Comparison of ENCODE assay signal across 23 cellular contexts in the genomic region with DNA sequence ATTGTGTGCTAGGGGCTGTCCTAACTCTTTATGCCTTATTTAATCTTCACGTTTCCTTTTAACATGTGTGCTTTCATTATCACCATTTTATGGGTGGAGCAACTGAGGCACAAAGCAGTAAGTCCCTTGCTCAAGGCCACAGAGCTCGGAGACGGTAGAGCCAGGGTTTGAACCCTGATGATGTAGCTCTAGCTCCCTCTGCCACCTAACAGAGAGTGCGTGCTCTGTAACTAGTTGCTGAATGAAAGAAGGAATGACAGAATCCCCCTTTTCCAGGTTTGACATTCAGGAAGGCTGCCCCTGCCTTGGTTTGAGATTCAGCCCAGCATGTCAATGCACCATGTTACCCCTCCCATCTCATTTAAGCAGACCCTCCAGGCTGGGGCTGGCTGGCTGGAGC.
DNase-seq lines count a peak whose midpoint lies in the region; ATAC-seq, FAIRE-seq and TF ChIP-seq lines count a peak whose summit lies in the region.
"Had no signal": no experiment of that assay in that cellular context is flagged by ENCODE, and none has a peak within 500 bp of the region (broad histone marks: within the 10 kb centered on the region; RNA-seq: fewer than 3 reads in every experiment).

No MANE protein-coding gene starts in this region.

- ATAC-seq in HepG2 (no peak), right lobe of liver (no peak)
- ATAC-seq: PC-3 had no signal

- POLR2A ChIA-PET in HepG2 (lab: Yijun Ruan, JAX): no interaction called here
- POLR2A ChIA-PET in OCI-LY7 (lab: Charles Lee): interaction anchor here (0.7 kb wide), 1 partner anchor 691 kb away, joined by 3 read pairs; no protein-coding TSS in a partner anchor

- no peak overlapping the region for H3K9ac ChIP-seq in HepG2 (ENCODE audit: insufficient read depth, low read depth, low read length)

- no peak overlapping the region for H3K27ac ChIP-seq in HepG2 (ENCODE audit: extremely low read length, insufficient read depth, low read length)
- H3K27ac ChIP-seq in right lobe of liver: no peak overlapping the region
- H3K27ac ChIP-seq in OCI-LY7 (ENCODE audit: low read depth, low read length, poor library complexity, severe bottlenecking): no peak overlapping the region
- peak overlapping the region; percentile 12 for H3K27ac ChIP-seq in cingulate gyrus (ENCODE audit: low read depth, low read length)
- peak overlapping the region; percentile 58 to 78 (median 65) for H3K27ac ChIP-seq in thyroid gland
- H3K27ac ChIP-seq in esophagus squamous epithelium: no peak overlapping the region
- H3K27ac ChIP-seq: 22Rv1, HL-60, RWPE1 had no signal

- 23% methylated on average over 4 of the region's 4 CpGs for WGBS in HepG2 (ENCODE audit: low lambda C conversion rate)
- 67% methylated on average over 4 of the region's 4 CpGs for WGBS in right lobe of liver (ENCODE audit: insufficient coverage, low coverage, low lambda C conversion rate, missing lambda C conversion rate)
- 69 to 71% methylated on average over 4 of the region's 4 CpGs for WGBS in thyroid gland, 2 donors
- WGBS in esophagus squamous epithelium, 2 donors: 62 to 64% methylated on average over 4 of the region's 4 CpGs

- H3K79me2 ChIP-seq in HepG2 (ENCODE audit: insufficient read depth, low read length): no peaks in the 10 kb centered on the region
- H3K79me2 ChIP-seq in OCI-LY7 (ENCODE audit: insufficient read depth, low read depth, low read length): no peaks in the 10 kb centered on the region

- no peak overlapping the region for H2AFZ ChIP-seq in HepG2 (ENCODE audit: low read length)
- no peak overlapping the region for H2AFZ ChIP-seq in OCI-LY7 (ENCODE audit: low read length)

- TF ChIP-seq RAD21 in HepG2 (CRISPR knock-in tag; IDR thresholded peaks at IDR 0.05): no peak

- FAIRE-seq in HepG2 (lab: Jason Lieb, UNC): no peak
- FAIRE-seq: GM12892, H54 had no signal

- no peaks in the 10 kb centered on the region for H3K9me3 ChIP-seq in HepG2 (ENCODE audit: low read length)
- no peaks in the 10 kb centered on the region for H3K9me3 ChIP-seq in right lobe of liver
- no peaks in the 10 kb centered on the region for H3K9me3 ChIP-seq in OCI-LY7 (ENCODE audit: low read length)
- H3K9me3 ChIP-seq in thyroid gland: no peaks in the 10 kb centered on the region
- H3K9me3 ChIP-seq in esophagus squamous epithelium: no peaks in the 10 kb centered on the region
- H3K9me3 ChIP-seq: BE2C had no signal

- intact Hi-C loops in HepG2 (cut with micrococcal nuclease; ENCODE audit: unreplicated experiment): no loop called here
- intact Hi-C loops in right lobe of liver (cut with DNase I): loop anchor here in 1 of 2 donors (10.0 kb wide), 1 partner anchor 75 kb away; no protein-coding TSS in a partner anchor
- intact Hi-C loops in OCI-LY7 (cut with micrococcal nuclease; ENCODE audit: unreplicated experiment): no loop called here
- intact Hi-C loops in thyroid gland (cut with DNase I): no loop called here
- intact Hi-C loops in esophagus squamous epithelium (cut with DNase I): no loop called here

- no peak for TF ChIP-seq POLR2A in HepG2 (IDR thresholded peaks at IDR 0.05; ENCODE audit: insufficient read depth in 1 of 2, low read depth in 2 of 2, low read length in 2 of 2)
- TF ChIP-seq POLR2A in right lobe of liver (IDR thresholded peaks at IDR 0.05): no peak
- no peak for TF ChIP-seq POLR2A in thyroid gland (IDR thresholded peaks at IDR 0.05)
- TF ChIP-seq POLR2A in esophagus squamous epithelium (IDR thresholded peaks at IDR 0.05): no peak

- no peak for TF ChIP-seq CTCF in HepG2 (CRISPR knock-in tag; IDR thresholded peaks at IDR 0.05)
- TF ChIP-seq CTCF in right lobe of liver (IDR thresholded peaks at IDR 0.05): no peak
- TF ChIP-seq CTCF in OCI-LY7 (conservative IDR thresholded peaks at IDR 0.05; ENCODE audit: low read length): peak; percentile 17; the same call in 1 of the 2 replicates
- no peak for TF ChIP-seq CTCF in thyroid gland (IDR thresholded peaks at IDR 0.05)
- no peak for TF ChIP-seq CTCF in esophagus squamous epithelium (IDR thresholded peaks at IDR 0.05)

- DNase-seq in HepG2 (ENCODE audit: low spot score) (no peak), right lobe of liver (no peak), OCI-LY7 (ENCODE audit: low spot score) (no peak), thyroid gland (no peak), esophagus squamous epithelium (lab: John Stamatoyannopoulos, UW) (no peak), activated gamma-delta T cell treated with Interleukin-2 at 50 U/mL for 16 hours (no peak)
- no peak for DNase-seq in activated CD4-positive, CD25-positive, alpha-beta regulatory T cell (lab: John Stamatoyannopoulos, UW)
- DNase-seq: CD4-positive, CD25-positive, alpha-beta regulatory T cell; COR-L47; DMS 273 treated with DMSO at 0.1 percent for 48 hours; DND-41; GDM1; NCI-H1105 treated with DMSO at 0.1 percent for 48 hours; NCI-H1694; NCI-H2081 treated with DMSO at 0.1 percent for 48 hours; PC-3 had no signal

- no peak overlapping the region for H3K4me3 ChIP-seq in HepG2 (replicated peaks in 1 of 3; ENCODE audit: insufficient read depth in 1 of 3, low read depth in 2 of 3, low read length in 3 of 3)
- H3K4me3 ChIP-seq in right lobe of liver: no peak overlapping the region
- H3K4me3 ChIP-seq in OCI-LY7 (ENCODE audit: low read depth, low read length, poor library complexity, severe bottlenecking): no peak overlapping the region
- no peak overlapping the region for H3K4me3 ChIP-seq in thyroid gland (replicated peaks in 1 of 3)
- H3K4me3 ChIP-seq in esophagus squamous epithelium: no peak overlapping the region

- BruUV-seq in HepG2 (replicated peaks; lab: Mats Ljungman, UMichigan) (no TSS peak), OCI-LY7 (replicated peaks; lab: Mats Ljungman, UMichigan) (no TSS peak)

- in situ Hi-C loops in HepG2 (cut with HindIII; ENCODE audit: extremely low pct_ligation_motif_present, low pct_unique_long_range_greater_than_20kb): no loop called here

- no peaks in the 10 kb centered on the region for H3K4me1 ChIP-seq in HepG2 (ENCODE audit: insufficient read depth, low read length)
- peaks cover 0 to 12% (median 4%) of the 10 kb centered on the region in 4 donors for H3K4me1 ChIP-seq in right lobe of liver
- H3K4me1 ChIP-seq in OCI-LY7 (ENCODE audit: insufficient read depth, low read length, poor library complexity, severe bottlenecking): no peaks in the 10 kb centered on the region
- H3K4me1 ChIP-seq in thyroid gland: peaks cover 25 to 39% of the 10 kb centered on the region in 2 donors
- no peaks in the 10 kb centered on the region for H3K4me1 ChIP-seq in esophagus squamous epithelium
- H3K4me1 ChIP-seq: BE2C had no signal

- H3K27me3 ChIP-seq in HepG2 (ENCODE audit: control insufficient read depth in 1 of 2, insufficient read depth in 2 of 2, low read length in 2 of 2): peaks cover 0 to 2% of the 10 kb centered on the region in 2 experiments; a peak in 1 of 5 replicates
- H3K27me3 ChIP-seq in right lobe of liver: no peaks in the 10 kb centered on the region
- H3K27me3 ChIP-seq in thyroid gland: no peaks in the 10 kb centered on the region
- peaks cover 0 to 11% (median 0%) of the 10 kb centered on the region in 4 donors for H3K27me3 ChIP-seq in esophagus squamous epithelium
- H3K27me3 ChIP-seq: BE2C had no signal

- CTCF ChIA-PET in HepG2 (lab: Yijun Ruan, JAX; ENCODE audit: low intra/inter-chr PET ratio, low total read pairs): no interaction called here
- CTCF ChIA-PET in OCI-LY7 (lab: Charles Lee; ENCODE audit: unreplicated experiment): interaction anchor here (0.7 kb wide), 1 partner anchor 16 kb away, joined by 3 read pairs; no protein-coding TSS in a partner anchor

- no peaks in the 10 kb centered on the region for H3K36me3 ChIP-seq in HepG2 (replicated peaks in 1 of 2; ENCODE audit: control insufficient read depth in 1 of 2, insufficient read depth in 2 of 2, low read length in 2 of 2)
- H3K36me3 ChIP-seq in right lobe of liver: no peaks in the 10 kb centered on the region
- no peaks in the 10 kb centered on the region for H3K36me3 ChIP-seq in OCI-LY7 (ENCODE audit: insufficient read depth, low read length)
- H3K36me3 ChIP-seq in thyroid gland: no peaks in the 10 kb centered on the region
- H3K36me3 ChIP-seq in esophagus squamous epithelium: no peaks in the 10 kb centered on the region
- H3K36me3 ChIP-seq: BE2C had no signal

- H4K20me1 ChIP-seq in HepG2 (ENCODE audit: insufficient read depth, low read length) (no peaks in the 10 kb centered on the region), OCI-LY7 (ENCODE audit: insufficient read depth, low read length) (no peaks in the 10 kb centered on the region)

- H3K9me2 ChIP-seq in OCI-LY7 (ENCODE audit: insufficient read depth, low read length): no peaks in the 10 kb centered on the region

- TF ChIP-seq EP300 in HepG2 (IDR thresholded peaks at IDR 0.05; ENCODE audit: low read depth in 2 of 2, low read length in 2 of 2) (no peak), HepG2 (CRISPR knock-in tag; IDR thresholded peaks at IDR 0.05; ENCODE audit: borderline replicate concordance) (no peak)

- H3K4me2 ChIP-seq in HepG2 (ENCODE audit: low read depth, low read length) (no peak overlapping the region), OCI-LY7 (ENCODE audit: low read length) (no peak overlapping the region)

TF ChIP-seq in HepG2, 621 proteins besides CTCF, POLR2A, EP300 and RAD21:
- no peak for TF ChIP-seq ZNF280B (CRISPR knock-in tag; IDR thresholded peaks at IDR 0.05; ENCODE audit: borderline replicate concordance)
- no peak for TF ChIP-seq MAX (IDR thresholded peaks at IDR 0.05)
- TF ChIP-seq HMG20A (CRISPR knock-in tag; IDR thresholded peaks at IDR 0.05; ENCODE audit: borderline replicate concordance): no peak
- TF ChIP-seq STAG1 (CRISPR knock-in tag; IDR thresholded peaks at IDR 0.05): 0 out of 2 replicates have a peak, but pooled peaks have one; percentile 4

Comparison
In these comparisons a context has a peak if more than half of its experiments do, and no peak if none do; other contexts are left out.
1. H3K27ac ChIP-seq: peak in cingulate gyrus (single experiment) and thyroid gland (3 of 3); none in HepG2 (single experiment), right lobe of liver (0 of 3), OCI-LY7 (single experiment) and esophagus squamous epithelium (0 of 4).